ENCODE assay signal across 11 cellular contexts in genomic region chr4:68249434-68249833, GRCh38. TPM values are rescaled to one million over a fixed set of nuclear protein-coding genes. Genes with fewer than 3 reads are reported as not detected.
DNase-seq lines count a peak whose midpoint lies in the region; ATAC-seq, FAIRE-seq and TF ChIP-seq lines count a peak whose summit lies in the region.
"Had no signal": no experiment of that assay in that cellular context is flagged by ENCODE, and none has a peak within 500 bp of the region (broad histone marks: within the 10 kb centered on the region; RNA-seq: fewer than 3 reads in every experiment).

No MANE protein-coding gene starts in this region.

- ATAC-seq in GM18858 (IDR thresholded peaks at IDR 0.05; ENCODE audit: unreplicated experiment) (peak; percentile 97), GM21390 (IDR thresholded peaks at IDR 0.05; ENCODE audit: unreplicated experiment) (peak; percentile 81), HG03159 (IDR thresholded peaks at IDR 0.05; ENCODE audit: unreplicated experiment) (peak; percentile 77)

- H3K9me3 Mint-ChIP-seq in astrocyte (ENCODE audit: unreplicated experiment), result no peaks in the 10 kb centered on the region

- no peak for TF ChIP-seq CTCF in astrocyte (IDR thresholded peaks at IDR 0.05; ENCODE audit: insufficient read depth, low read depth, low read length)
- TF ChIP-seq CTCF in right atrium auricular region (IDR thresholded peaks at IDR 0.05), result no peak

- H3K4me3 Mint-ChIP-seq in astrocyte (ENCODE audit: unreplicated experiment), result no peak overlapping the region

- H3K27ac ChIP-seq in astrocyte (ENCODE audit: low read depth, low read length), result no peak overlapping the region
- H3K27ac ChIP-seq in right atrium auricular region, result no peak overlapping the region
- H3K27ac ChIP-seq: VCaP had no signal

- H3K36me3 Mint-ChIP-seq in astrocyte (ENCODE audit: low read depth, unreplicated experiment), result no peaks in the 10 kb centered on the region

- H3K4me1 ChIP-seq in astrocyte (ENCODE audit: insufficient read depth, low read length), result no peaks in the 10 kb centered on the region
- H3K4me1 ChIP-seq in right atrium auricular region, result no peaks in the 10 kb centered on the region

- peak overlapping the region; percentile 16 for H3K27ac Mint-ChIP-seq in astrocyte (ENCODE audit: unreplicated experiment)

- no peaks in the 10 kb centered on the region for H3K79me2 ChIP-seq in astrocyte (ENCODE audit: insufficient read depth, low read length)

- H3K4me3 ChIP-seq in astrocyte (ENCODE audit: insufficient read depth, low read depth, low read length) (no peak overlapping the region), right atrium auricular region (no peak overlapping the region)

- H3K4me2 ChIP-seq in astrocyte (ENCODE audit: low read length), result no peak overlapping the region

- no peak overlapping the region for H2AFZ ChIP-seq in astrocyte (ENCODE audit: low read depth, low read length)

- no peaks in the 10 kb centered on the region for H3K27me3 Mint-ChIP-seq in astrocyte (ENCODE audit: low read depth, unreplicated experiment)

- H3K36me3 ChIP-seq in astrocyte (ENCODE audit: insufficient read depth, low read length), result no peaks in the 10 kb centered on the region
- H3K36me3 ChIP-seq in right atrium auricular region, result no peaks in the 10 kb centered on the region

- H3K9me3 ChIP-seq in astrocyte (ENCODE audit: insufficient read depth, low read depth, low read length) (no peaks in the 10 kb centered on the region), right atrium auricular region (no peaks in the 10 kb centered on the region)

- no peak for DNase-seq in astrocyte (ENCODE audit: low read depth)
- DNase-seq in right atrium auricular region (ENCODE audit: low spot score), result no peak
- no peak for DNase-seq in DMS 273 (lab: John Stamatoyannopoulos, UW; ENCODE audit: unreplicated experiment)
- no peak for DNase-seq in T1000 (lab: John Stamatoyannopoulos, UW)
- DNase-seq in putamen (ENCODE audit: low spot score), result no peak
- DNase-seq: NCI-H82 had no signal

- no peaks in the 10 kb centered on the region for H3K27me3 ChIP-seq in astrocyte (ENCODE audit: insufficient read depth, low read length)
- no peaks in the 10 kb centered on the region for H3K27me3 ChIP-seq in right atrium auricular region

- H3K4me1 Mint-ChIP-seq in astrocyte (ENCODE audit: low read depth, unreplicated experiment), result peaks cover 5% of the 10 kb centered on the region

- FAIRE-seq in astrocyte (lab: Jason Lieb, UNC), result no peak

- H4K20me1 ChIP-seq in astrocyte (ENCODE audit: insufficient read depth, low read length), result no peaks in the 10 kb centered on the region

- no peak overlapping the region for H3K9ac ChIP-seq in astrocyte (ENCODE audit: low read length)

RNA-seq across cellular contexts. Expression of gene TMPRSS11B, which starts 3.9 kb away (rescaled TPM):
- total RNA-seq in astrocyte, result 0.22 and 0.27 TPM in 2 replicates
- total RNA-seq in right atrium auricular region, result not detected
- total RNA-seq: HT1080 had no signal
